Comparison of ENCODE assay signal across 11 cellular contexts in genomic region chr1:24189528-24189927, GRCh38.
DNase-seq lines count a peak whose midpoint lies in the region; ATAC-seq and TF ChIP-seq lines count a peak whose summit lies in the region.
"Had no signal": no experiment of that assay in that cellular context is flagged by ENCODE, and none has a peak within 500 bp of the region (broad histone marks: within the 10 kb centered on the region; RNA-seq: fewer than 3 reads in every experiment).

No MANE protein-coding gene starts in this region.

- H3K36me3 Mint-ChIP-seq in activated naive CD4-positive, alpha-beta T cell treated with anti-CD3 and anti-CD28 coated beads, Interleukin-2, amount 10 ng/mL, durations not matched to agents 7 days and 5 days: peaks cover 3% of the 10 kb centered on the region

- POLR2A ChIA-PET in RWPE1 (lab: Yijun Ruan, JAX; ENCODE audit: low non-redundant PET): no interaction called here

- peaks cover 17% of the 10 kb centered on the region for H3K27me3 Mint-ChIP-seq in activated naive CD4-positive, alpha-beta T cell treated with anti-CD3 and anti-CD28 coated beads, Interleukin-2, amount 10 ng/mL, durations not matched to agents 7 days and 5 days

- peak; percentile 38 for DNase-seq in activated T-cell treated with anti-CD3 and anti-CD28 coated beads for 4 hours
- DNase-seq in activated T-cell treated with anti-CD3 and anti-CD28 coated beads, Interleukin-2, amount 50 U/mL, for 1 hour: no peak
- peak; percentile 90 for DNase-seq in NAMALWA (ENCODE audit: low spot score)
- DNase-seq in activated naive CD4-positive, alpha-beta T cell treated with anti-CD3 and anti-CD28 coated beads, Interleukin-2, amount 10 ng/mL, durations not matched to agents 7 days and 5 days: no peak
- peak; percentile 45 for DNase-seq in stimulated activated CD8-positive, alpha-beta memory T cell treated with anti-CD3 and anti-CD28 coated beads, Interleukin-4, amount 100 ng/mL, for 48 hours
- DNase-seq in RWPE1 (ENCODE audit: low spot score): no peak
- no peak for DNase-seq in NCI-H1048 (lab: John Stamatoyannopoulos, UW)
- DNase-seq: activated CD4-positive, CD25-positive, alpha-beta regulatory T cell treated with anti-CD3 and anti-CD28 coated beads, Interleukin-2, amount 50 U/mL, for 72 hours; IMR-90 had no signal

- H3K27ac ChIP-seq in RWPE1: no peak overlapping the region

- peaks cover 3% of the 10 kb centered on the region for H3K9me3 Mint-ChIP-seq in activated naive CD4-positive, alpha-beta T cell treated with anti-CD3 and anti-CD28 coated beads, Interleukin-2, amount 10 ng/mL, durations not matched to agents 7 days and 5 days

- CTCF ChIA-PET in activated naive CD4-positive, alpha-beta T cell treated with anti-CD3 and anti-CD28 coated beads, Interleukin-2, amount 10 ng/mL, durations not matched to agents 7 days and 5 days (lab: Charles Lee): interaction anchor here (1.3 to 2.4 kb wide), 4 partner anchors 10 to 202 kb away, joined by 4 to 24 read pairs (median 8); no protein-coding TSS in a partner anchor
- CTCF ChIA-PET in RWPE1 (lab: Yijun Ruan, JAX): interaction anchor here (1.2 kb wide), 2 partner anchors 202 to 398 kb away, joined by 3 to 6 read pairs; no protein-coding TSS in a partner anchor

- no peak for TF ChIP-seq CTCF in RWPE1 (conservative IDR thresholded peaks at IDR 0.05; ENCODE audit: low read depth)

- H3K4me3 Mint-ChIP-seq in activated naive CD4-positive, alpha-beta T cell treated with anti-CD3 and anti-CD28 coated beads, Interleukin-2, amount 10 ng/mL, durations not matched to agents 7 days and 5 days: no peak overlapping the region

- H3K4me1 Mint-ChIP-seq in activated naive CD4-positive, alpha-beta T cell treated with anti-CD3 and anti-CD28 coated beads, Interleukin-2, amount 10 ng/mL, durations not matched to agents 7 days and 5 days: peaks cover 57% of the 10 kb centered on the region

- ATAC-seq in GM19328 (IDR thresholded peaks at IDR 0.05; ENCODE audit: unreplicated experiment): no peak
- ATAC-seq: A549 had no signal

- H3K27ac Mint-ChIP-seq in activated naive CD4-positive, alpha-beta T cell treated with anti-CD3 and anti-CD28 coated beads, Interleukin-2, amount 10 ng/mL, durations not matched to agents 7 days and 5 days: peak overlapping the region; percentile 88

Comparison
In these comparisons a context has a peak if more than half of its experiments do, and no peak if none do; other contexts are left out.
1. DNase-seq: peak in activated T-cell treated with anti-CD3 and anti-CD28 coated beads for 4 hours (single experiment), NAMALWA (single experiment) and stimulated activated CD8-positive, alpha-beta memory T cell treated with anti-CD3 and anti-CD28 coated beads, Interleukin-4, amount 100 ng/mL, for 48 hours (single experiment); none in activated T-cell treated with anti-CD3 and anti-CD28 coated beads, Interleukin-2, amount 50 U/mL, for 1 hour (single experiment), activated naive CD4-positive, alpha-beta T cell treated with anti-CD3 and anti-CD28 coated beads, Interleukin-2, amount 10 ng/mL, durations not matched to agents 7 days and 5 days (single experiment), RWPE1 (single experiment) and NCI-H1048 (single experiment).